In the genomic region with DNA sequence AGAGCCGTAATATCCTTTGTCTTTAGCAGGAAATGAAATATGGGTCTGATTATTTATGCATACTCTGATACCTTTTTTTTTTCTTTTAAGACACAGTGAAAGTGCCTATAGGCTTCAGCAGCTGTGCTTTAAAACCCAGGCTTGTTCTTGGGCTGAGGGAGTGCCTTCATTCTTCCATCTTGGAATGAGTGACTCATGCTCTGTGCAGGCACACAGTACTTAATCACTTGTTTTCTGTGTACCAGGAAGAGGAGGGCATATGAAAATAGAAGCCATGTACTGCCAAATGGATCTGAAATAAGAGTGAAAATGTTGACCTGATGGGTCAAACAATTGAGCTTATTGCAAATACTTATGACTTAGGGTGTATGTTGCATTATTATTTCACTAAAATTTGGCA, we compare ENCODE assay signal across 8 cellular contexts. TPM values are rescaled to one million over a fixed set of nuclear protein-coding genes. Genes with fewer than 3 reads are reported as not detected.
DNase-seq lines count a peak whose midpoint lies in the region; ATAC-seq and TF ChIP-seq lines count a peak whose summit lies in the region.

No MANE protein-coding gene starts in this region.

- peak; percentile 82 for ATAC-seq in activated CD4-positive, alpha-beta T cell treated with anti-CD3 and anti-CD28 coated beads for 36 hours

- H3K4me3 ChIP-seq in foreskin fibroblast (ENCODE audit: low read depth in 1 of 2, low read length in 2 of 2) (peak overlapping the region in 1 of 2 donors; percentile 19), esophagus muscularis mucosa (no peak overlapping the region)

- H3K36me3 Mint-ChIP-seq in activated CD4-positive, alpha-beta T cell treated with anti-CD3 and anti-CD28 coated beads for 36 hours (ENCODE audit: low read depth) = no peaks in the 10 kb centered on the region
- peaks cover 4% of the 10 kb centered on the region for H3K36me3 Mint-ChIP-seq in activated CD4-positive, alpha-beta T cell treated with anti-CD3 and anti-CD28 coated beads, Interleukin-2, amount 10 ng/mL, durations not matched to agents 24 days and 14 days (ENCODE audit: low read depth)
- H3K36me3 Mint-ChIP-seq in T-helper 2 cell treated with Interferon-gamma antibody and Interleukin-4, amounts not matched to agents 5 μg/mL and 100 μg/mL, for 36 hours (ENCODE audit: low read depth) = no peaks in the 10 kb centered on the region

- no peaks in the 10 kb centered on the region for H3K27me3 Mint-ChIP-seq in activated CD4-positive, alpha-beta T cell treated with anti-CD3 and anti-CD28 coated beads for 36 hours
- no peaks in the 10 kb centered on the region for H3K27me3 Mint-ChIP-seq in activated CD4-positive, alpha-beta T cell treated with anti-CD3 and anti-CD28 coated beads, Interleukin-2, amount 10 ng/mL, durations not matched to agents 24 days and 14 days
- H3K27me3 Mint-ChIP-seq in T-helper 2 cell treated with Interferon-gamma antibody and Interleukin-4, amounts not matched to agents 5 μg/mL and 100 μg/mL, for 36 hours (ENCODE audit: low read depth) = no peaks in the 10 kb centered on the region

- 69% methylated on average over 1 of the region's 1 CpG for WGBS in esophagus muscularis mucosa

- H3K27ac ChIP-seq in esophagus muscularis mucosa (replicated peaks in 1 of 4) = peak overlapping the region in 2 of 4 donors; percentile 3 to 17

- peaks cover 20 to 32% (median 26%) of the 10 kb centered on the region in 4 donors for H3K4me1 ChIP-seq in esophagus muscularis mucosa

- H3K9me3 ChIP-seq in esophagus muscularis mucosa = no peaks in the 10 kb centered on the region

- POLR2A ChIA-PET in activated CD4-positive, alpha-beta T cell treated with anti-CD3 and anti-CD28 coated beads for 36 hours (lab: Charles Lee) = interaction anchor here (0.6 kb wide), 2 partner anchors 9 to 12 kb away, joined by 3 read pairs; a partner anchor contains a TSS

- DNase-seq in activated CD4-positive, alpha-beta T cell treated with anti-CD3 and anti-CD28 coated beads for 36 hours = peak; percentile 25
- DNase-seq in activated CD4-positive, alpha-beta T cell treated with anti-CD3 and anti-CD28 coated beads, Interleukin-2, amount 10 ng/mL, durations not matched to agents 24 days and 14 days = no peak
- DNase-seq in SK-MEL-5 (ENCODE audit: low read depth, low spot score) (peak; percentile 77), foreskin fibroblast (peak; percentile 82 to 92), NOMO-1 treated with DMSO at 0.1 percent for 48 hours (lab: John Stamatoyannopoulos, UW; ENCODE audit: unreplicated experiment) (no peak), esophagus muscularis mucosa (ENCODE audit: extremely low spot score) (no peak)
- peak; percentile 32 for DNase-seq in stimulated activated CD4-positive, alpha-beta T cell treated with anti-CD3 and anti-CD28 coated beads, Interleukin-4, amount 100 ng/mL, for 24 hours
- no peak for DNase-seq in T-helper 2 cell treated with Interferon-gamma antibody and Interleukin-4, amounts not matched to agents 5 μg/mL and 100 μg/mL, for 36 hours (ENCODE audit: low spot score)

- CTCF ChIA-PET in activated CD4-positive, alpha-beta T cell treated with anti-CD3 and anti-CD28 coated beads for 36 hours (lab: Charles Lee) = interaction anchor here (0.6 to 2.6 kb wide), 10 partner anchors 10 to 122 kb away, joined by 3 to 14 read pairs (median 4); no protein-coding TSS in a partner anchor

- peaks cover 46% of the 10 kb centered on the region for H3K4me1 Mint-ChIP-seq in activated CD4-positive, alpha-beta T cell treated with anti-CD3 and anti-CD28 coated beads for 36 hours
- peaks cover 15% of the 10 kb centered on the region for H3K4me1 Mint-ChIP-seq in activated CD4-positive, alpha-beta T cell treated with anti-CD3 and anti-CD28 coated beads, Interleukin-2, amount 10 ng/mL, durations not matched to agents 24 days and 14 days
- H3K4me1 Mint-ChIP-seq in T-helper 2 cell treated with Interferon-gamma antibody and Interleukin-4, amounts not matched to agents 5 μg/mL and 100 μg/mL, for 36 hours (ENCODE audit: low read depth) = peaks cover 17% of the 10 kb centered on the region

- in situ Hi-C loops in SK-MEL-5 (cut with HindIII; ENCODE audit: low pct_unique_long_range_greater_than_20kb, low sequenced_read_pairs) = no loop called here

- TF ChIP-seq EP300 in esophagus muscularis mucosa (IDR thresholded peaks at IDR 0.05) = no peak

- H3K9me3 Mint-ChIP-seq in activated CD4-positive, alpha-beta T cell treated with anti-CD3 and anti-CD28 coated beads for 36 hours (ENCODE audit: low read depth) = no peaks in the 10 kb centered on the region
- no peaks in the 10 kb centered on the region for H3K9me3 Mint-ChIP-seq in activated CD4-positive, alpha-beta T cell treated with anti-CD3 and anti-CD28 coated beads, Interleukin-2, amount 10 ng/mL, durations not matched to agents 24 days and 14 days
- H3K9me3 Mint-ChIP-seq in T-helper 2 cell treated with Interferon-gamma antibody and Interleukin-4, amounts not matched to agents 5 μg/mL and 100 μg/mL, for 36 hours = no peaks in the 10 kb centered on the region

- no peaks in the 10 kb centered on the region for H3K36me3 ChIP-seq in esophagus muscularis mucosa

- intact Hi-C loops in activated CD4-positive, alpha-beta T cell treated with anti-CD3 and anti-CD28 coated beads for 36 hours (cut with DNase I, micrococcal nuclease) = loop anchor here in 1 of 2 experiments (5.0 kb wide), 1 partner anchor 36 kb away; no protein-coding TSS in a partner anchor
- intact Hi-C loops in activated CD4-positive, alpha-beta T cell treated with anti-CD3 and anti-CD28 coated beads, Interleukin-2, amount 10 ng/mL, durations not matched to agents 24 days and 14 days (cut with micrococcal nuclease) = no loop called here
- intact Hi-C loops in esophagus muscularis mucosa (cut with DNase I) = no loop called here

- H3K27ac Mint-ChIP-seq in activated CD4-positive, alpha-beta T cell treated with anti-CD3 and anti-CD28 coated beads for 36 hours = no peak overlapping the region
- no peak overlapping the region for H3K27ac Mint-ChIP-seq in activated CD4-positive, alpha-beta T cell treated with anti-CD3 and anti-CD28 coated beads, Interleukin-2, amount 10 ng/mL, durations not matched to agents 24 days and 14 days
- no peak overlapping the region for H3K27ac Mint-ChIP-seq in T-helper 2 cell treated with Interferon-gamma antibody and Interleukin-4, amounts not matched to agents 5 μg/mL and 100 μg/mL, for 36 hours

- TF ChIP-seq CTCF in foreskin fibroblast (IDR thresholded peaks at IDR 0.05; ENCODE audit: low read depth, low read length) = no peak
- no peak for TF ChIP-seq CTCF in esophagus muscularis mucosa (IDR thresholded peaks at IDR 0.05)

- no peak for TF ChIP-seq POLR2A in esophagus muscularis mucosa (IDR thresholded peaks at IDR 0.05; ENCODE audit: low read depth)

- H3K27me3 ChIP-seq in esophagus muscularis mucosa = no peaks in the 10 kb centered on the region

- no peak overlapping the region for H3K4me3 Mint-ChIP-seq in activated CD4-positive, alpha-beta T cell treated with anti-CD3 and anti-CD28 coated beads for 36 hours
- H3K4me3 Mint-ChIP-seq in activated CD4-positive, alpha-beta T cell treated with anti-CD3 and anti-CD28 coated beads, Interleukin-2, amount 10 ng/mL, durations not matched to agents 24 days and 14 days = no peak overlapping the region
- no peak overlapping the region for H3K4me3 Mint-ChIP-seq in T-helper 2 cell treated with Interferon-gamma antibody and Interleukin-4, amounts not matched to agents 5 μg/mL and 100 μg/mL, for 36 hours

RNA-seq across cellular contexts. Expression of a gene that starts 12.0 kb away (rescaled TPM):
- 10 to 100 TPM; 10.9 to 12.6 TPM for total RNA-seq in activated CD4-positive, alpha-beta T cell treated with anti-CD3 and anti-CD28 coated beads for 36 hours
- 18.1 and 18.3 TPM in 2 replicates for total RNA-seq in activated CD4-positive, alpha-beta T cell treated with anti-CD3 and anti-CD28 coated beads, Interleukin-2, amount 10 ng/mL, durations not matched to agents 24 days and 14 days
- total RNA-seq in SK-MEL-5 (2014; rRNA removed; shearing (Covaris generic)) = 145 and 158 TPM in 2 replicates
- 121 and 164 TPM in 2 replicates for polyA plus RNA-seq in SK-MEL-5 (2015; cell fraction: cytosol; rRNA removed)
- 256 and 266 TPM in 2 replicates for polyA plus RNA-seq in SK-MEL-5 (2015; cell fraction: nucleus; rRNA removed)
- 10 to 100 TPM; 15.1 to 24.0 (median 19.0) TPM for total RNA-seq in esophagus muscularis mucosa

Comparison
In these comparisons a context has a peak if more than half of its experiments do, and no peak if none do; other contexts are left out.
1. DNase-seq: peak in activated CD4-positive, alpha-beta T cell treated with anti-CD3 and anti-CD28 coated beads for 36 hours (single experiment), SK-MEL-5 (single experiment), foreskin fibroblast (2 of 2) and stimulated activated CD4-positive, alpha-beta T cell treated with anti-CD3 and anti-CD28 coated beads, Interleukin-4, amount 100 ng/mL, for 24 hours (single experiment); none in activated CD4-positive, alpha-beta T cell treated with anti-CD3 and anti-CD28 coated beads, Interleukin-2, amount 10 ng/mL, durations not matched to agents 24 days and 14 days (single experiment), NOMO-1 treated with DMSO at 0.1 percent for 48 hours (single experiment), T-helper 2 cell treated with Interferon-gamma antibody and Interleukin-4, amounts not matched to agents 5 μg/mL and 100 μg/mL, for 36 hours (single experiment) and esophagus muscularis mucosa (single experiment).